Comparison of ENCODE assay signal across 1 cellular context in the genomic region with DNA sequence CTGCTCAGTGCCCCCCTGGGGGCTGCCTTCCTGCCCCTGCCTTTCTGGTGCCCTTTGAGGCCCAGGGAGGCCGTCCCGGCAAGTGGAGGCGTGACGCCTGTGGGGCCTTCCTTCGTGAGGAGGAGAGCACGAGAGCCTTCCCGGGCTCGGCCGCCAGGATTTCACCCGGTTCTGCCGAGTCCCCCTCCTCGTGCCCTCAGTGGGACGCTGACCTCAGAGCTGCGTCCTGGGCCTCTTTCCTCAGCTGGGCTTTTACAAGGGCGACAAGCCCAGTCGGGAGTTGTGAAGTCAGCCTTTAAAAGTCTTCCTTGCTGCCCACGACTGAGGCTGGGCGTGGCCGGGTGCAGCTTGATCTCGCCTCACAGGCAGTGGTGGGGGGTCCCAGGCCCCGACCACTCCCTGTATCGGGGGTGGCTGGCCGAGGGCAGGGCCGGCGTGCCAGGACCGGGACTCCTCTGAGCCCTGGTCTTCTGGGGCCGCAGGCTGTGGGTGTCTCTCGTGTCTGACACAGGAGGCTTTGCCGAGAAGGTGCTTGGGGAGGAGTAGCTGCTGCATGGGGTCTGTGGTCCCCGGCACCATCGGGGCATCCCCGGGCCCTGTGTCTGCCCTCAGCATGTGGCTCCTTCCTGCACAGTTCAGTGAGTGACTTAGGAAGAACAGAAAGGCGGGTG.
TF ChIP-seq lines count a peak whose summit lies in the region.

No MANE protein-coding gene starts in this region.

TF ChIP-seq in SK-N-SH, 30 proteins besides CTCF, POLR2A, EP300 and RAD21 (continued from another document):
- no peak for TF ChIP-seq IRF3 (IDR thresholded peaks at IDR 0.05; ENCODE audit: low read depth, low read length)
- no peak for TF ChIP-seq TCF12 (IDR thresholded peaks at IDR 0.05)
- TF ChIP-seq USF2 (IDR thresholded peaks at IDR 0.05; ENCODE audit: borderline replicate concordance, low read depth, low read length) = no peak
- TF ChIP-seq NFIC (IDR thresholded peaks at IDR 0.05; ENCODE audit: borderline replicate concordance) = no peak
- no peak for TF ChIP-seq MXI1 (IDR thresholded peaks at IDR 0.05; ENCODE audit: low read depth, low read length)
- no peak for TF ChIP-seq NRF1 (IDR thresholded peaks at IDR 0.05; ENCODE audit: low read depth, low read length)
- no peak for TF ChIP-seq ELF1 (IDR thresholded peaks at IDR 0.05)
